ENCODE assay signal across 8 cellular contexts in genomic region chr6:13574571-13575376, GRCh38. TPM values are rescaled to one million over a fixed set of nuclear protein-coding genes. Genes with fewer than 3 reads are reported as not detected.
A peak's percentile ranks its signal among the peaks of the same experiment; 100 is the strongest.
DNase-seq lines count a peak whose midpoint lies in the region; FAIRE-seq and TF ChIP-seq lines count a peak whose summit lies in the region.

TSS of gene SIRT5 (plus strand) at chr6:13574601. CDS start at chr6:13584111, 9,510 bp downstream.

- peak; percentile 84 for DNase-seq in G401 (ENCODE audit: low spot score)
- DNase-seq in H54 (ENCODE audit: insufficient read length, low spot score), result peak; percentile 90
- DNase-seq in LoVo (ENCODE audit: low spot score), result peak; percentile 87
- DNase-seq in activated effector memory CD4-positive, alpha-beta T cell treated with anti-CD3 and anti-CD28 coated beads, Interleukin-2, amount 50 U/mL, for 16 hours, result peak; percentile 89
- DNase-seq in foreskin fibroblast, result peak; percentile 61 to 83

- in situ Hi-C loops in G401 (cut with HindIII; ENCODE audit: low sequenced_read_pairs), result no loop called here

- peak within 1 kb of the TSS; percentile 91 for H2AFZ ChIP-seq in neuron (ENCODE audit: low read depth, low read length)

- H3K36me3 ChIP-seq in neuron (ENCODE audit: insufficient read depth, low read length), result no peaks in the 10 kb centered on the region

- H3K9me3 ChIP-seq in neuron (ENCODE audit: low read length), result no peaks in the 10 kb centered on the region

- H3K4me1 ChIP-seq in neuron (ENCODE audit: insufficient read depth, low read length), result peaks cover 5% of the 10 kb centered on the region

- no peaks in the 10 kb centered on the region for H3K27me3 ChIP-seq in neuron (ENCODE audit: insufficient read depth, low read length)

- peak; percentile 67 for FAIRE-seq in H54 (lab: Jason Lieb, UNC)

- H3K4me3 ChIP-seq in foreskin fibroblast (ENCODE audit: low read depth in 1 of 2, low read length in 2 of 2) (peak within 1 kb of the TSS; percentile 77 to 89), neuron (ENCODE audit: low read length) (peak within 1 kb of the TSS; percentile 68)

- TF ChIP-seq CTCF in foreskin fibroblast (IDR thresholded peaks at IDR 0.05; ENCODE audit: low read depth, low read length) (no peak), subcutaneous adipose tissue (IDR thresholded peaks at IDR 0.05; ENCODE audit: low read depth) (no peak)

- TF ChIP-seq POLR2A in H54 (IDR thresholded peaks at IDR 0.05; ENCODE audit: low read depth, low read length) (peak; percentile 57), Raji (IDR thresholded peaks at IDR 0.05; ENCODE audit: insufficient read depth, low read depth, low read length) (peak; percentile 84)

RNA-seq across cellular contexts. Expression of gene SIRT5, which starts in this region (rescaled TPM):
- 9.7 and 13.9 TPM in 2 replicates for total RNA-seq in G401 (2014; rRNA removed; shearing (Covaris generic))
- 10 to 100 TPM in 3 of 4 donors, 1 to 10 TPM in 1; 9.0 to 20.9 (median 16.9) TPM for total RNA-seq in subcutaneous adipose tissue

Comparison
In these comparisons a context has a peak if more than half of its experiments do, and no peak if none do; other contexts are left out.
1. Peak in every context shown above with its lines: DNase-seq and H3K4me3 ChIP-seq.